Comparison of ENCODE assay signal across 9 cellular contexts in genomic region chr1:9653783-9654517, GRCh38. TPM values are rescaled to one million over a fixed set of nuclear protein-coding genes. Genes with fewer than 3 reads are reported as not detected.
DNase-seq lines count a peak whose midpoint lies in the region; ATAC-seq and TF ChIP-seq lines count a peak whose summit lies in the region.
"Had no signal": no experiment of that assay in that cellular context is flagged by ENCODE, and none has a peak within 500 bp of the region (broad histone marks: within the 10 kb centered on the region; RNA-seq: fewer than 3 reads in every experiment).

No MANE protein-coding gene starts in this region.

- peaks cover 45 to 59% of the 10 kb centered on the region in 2 donors for H3K4me1 ChIP-seq in naive thymus-derived CD4-positive, alpha-beta T cell (ENCODE audit: control insufficient read depth in 2 of 2, insufficient read depth in 2 of 2, low read length in 2 of 2)

- no peak for TF ChIP-seq CTCF in type B pancreatic cell (conservative IDR thresholded peaks at IDR 0.05)

- peak overlapping the region; percentile 79 for H3K27ac ChIP-seq in naive thymus-derived CD4-positive, alpha-beta T cell (ENCODE audit: low read depth, low read length)

- peak overlapping the region; percentile 90 for H3K4me3 Mint-ChIP-seq in activated T-cell treated with anti-CD3 and anti-CD28 coated beads, Interleukin-2, amount 50 U/mL, for 24 hours
- peak overlapping the region; percentile 90 to 99 (median 98) for H3K4me3 Mint-ChIP-seq in naive thymus-derived CD4-positive, alpha-beta T cell
- peak overlapping the region; percentile 66 for H3K4me3 Mint-ChIP-seq in type B pancreatic cell

- H3K27me3 Mint-ChIP-seq in activated T-cell treated with anti-CD3 and anti-CD28 coated beads, Interleukin-2, amount 50 U/mL, for 24 hours: no peaks in the 10 kb centered on the region
- H3K27me3 Mint-ChIP-seq in naive thymus-derived CD4-positive, alpha-beta T cell: no peaks in the 10 kb centered on the region
- H3K27me3 Mint-ChIP-seq in type B pancreatic cell: peaks cover 68% of the 10 kb centered on the region

- DNase-seq in Right ventricle myocardium inferior (ENCODE audit: missing footprints) (no peak), left ventricle myocardium superior (no peak), type B pancreatic cell (ENCODE audit: extremely low spot score, unreplicated experiment) (no peak), NCI-H2107 treated with DMSO at 0.1 percent for 48 hours (lab: John Stamatoyannopoulos, UW; ENCODE audit: unreplicated experiment) (no peak), HK-2 (ENCODE audit: unreplicated experiment) (no peak), head of caudate nucleus (no peak)
- DNase-seq in activated T-cell treated with anti-CD3 and anti-CD28 coated beads, Interleukin-2, amount 50 U/mL, for 24 hours: peak; percentile 67
- DNase-seq in naive thymus-derived CD4-positive, alpha-beta T cell: peak in 7 of 9 donors; percentile 29 to 42 (median 36)
- DNase-seq: occipital lobe had no signal

- no peaks in the 10 kb centered on the region for H3K9me3 Mint-ChIP-seq in activated T-cell treated with anti-CD3 and anti-CD28 coated beads, Interleukin-2, amount 50 U/mL, for 24 hours
- H3K9me3 Mint-ChIP-seq in naive thymus-derived CD4-positive, alpha-beta T cell: peaks cover 0 to 3% (median 0%) of the 10 kb centered on the region in 11 donors
- no peaks in the 10 kb centered on the region for H3K9me3 Mint-ChIP-seq in type B pancreatic cell

- CTCF ChIA-PET in naive thymus-derived CD4-positive, alpha-beta T cell (lab: Charles Lee): interaction anchor here (0.6 to 7.5 kb wide), 11 partner anchors 10 to 66 kb away, joined by 3 to 112 read pairs (median 7); no protein-coding TSS in a partner anchor

- intact Hi-C loops in Right ventricle myocardium inferior (cut with DNase I): no loop called here
- intact Hi-C loops in left ventricle myocardium superior (cut with micrococcal nuclease): no loop called here
- intact Hi-C loops in naive thymus-derived CD4-positive, alpha-beta T cell (cut with micrococcal nuclease): loop anchor here (1.0 to 2.0 kb wide), 4 partner anchors 15 to 75 kb away; partner anchors contain the start of gene TMEM201 (in 1 of the 2)
- intact Hi-C loops in head of caudate nucleus (cut with DNase I): no loop called here

- H3K4me1 Mint-ChIP-seq in activated T-cell treated with anti-CD3 and anti-CD28 coated beads, Interleukin-2, amount 50 U/mL, for 24 hours (ENCODE audit: low read depth): peaks cover 76% of the 10 kb centered on the region
- H3K4me1 Mint-ChIP-seq in naive thymus-derived CD4-positive, alpha-beta T cell: peaks cover 41 to 82% (median 74%) of the 10 kb centered on the region in 7 donors
- peaks cover 4% of the 10 kb centered on the region for H3K4me1 Mint-ChIP-seq in type B pancreatic cell (ENCODE audit: unreplicated experiment)

- POLR2A ChIA-PET in naive thymus-derived CD4-positive, alpha-beta T cell (lab: Charles Lee): interaction anchor here (0.6 to 9.2 kb wide), 15 partner anchors 13 to 111 kb away, joined by 3 to 439 read pairs (median 9); no protein-coding TSS in a partner anchor

- H3K27me3 ChIP-seq in naive thymus-derived CD4-positive, alpha-beta T cell (ENCODE audit: control insufficient read depth in 2 of 2, insufficient read depth in 2 of 2, low read length in 2 of 2): no peaks in the 10 kb centered on the region

- H3K4me3 ChIP-seq in naive thymus-derived CD4-positive, alpha-beta T cell (ENCODE audit: low read length): peak overlapping the region; percentile 84

- H3K9me3 ChIP-seq in naive thymus-derived CD4-positive, alpha-beta T cell (ENCODE audit: control insufficient read depth in 2 of 3, low read length in 3 of 3): no peaks in the 10 kb centered on the region

- H3K36me3 ChIP-seq in naive thymus-derived CD4-positive, alpha-beta T cell (ENCODE audit: control insufficient read depth in 2 of 3, insufficient read depth in 3 of 3, low read length in 3 of 3): peaks cover 0 to 13% (median 0%) of the 10 kb centered on the region in 3 experiments

- ATAC-seq in Right ventricle myocardium inferior: peak; percentile 33
- ATAC-seq in left ventricle myocardium superior: no peak
- ATAC-seq in naive thymus-derived CD4-positive, alpha-beta T cell: peak; percentile 14

- peaks cover 45% of the 10 kb centered on the region for H3K36me3 Mint-ChIP-seq in activated T-cell treated with anti-CD3 and anti-CD28 coated beads, Interleukin-2, amount 50 U/mL, for 24 hours (ENCODE audit: low read depth)
- H3K36me3 Mint-ChIP-seq in naive thymus-derived CD4-positive, alpha-beta T cell: peaks cover 0 to 40% (median 9%) of the 10 kb centered on the region in 5 donors
- no peaks in the 10 kb centered on the region for H3K36me3 Mint-ChIP-seq in type B pancreatic cell

- H3K27ac Mint-ChIP-seq in activated T-cell treated with anti-CD3 and anti-CD28 coated beads, Interleukin-2, amount 50 U/mL, for 24 hours: peak overlapping the region; percentile 98
- H3K27ac Mint-ChIP-seq in naive thymus-derived CD4-positive, alpha-beta T cell: peak overlapping the region; percentile 92 to 98 (median 94)
- no peak overlapping the region for H3K27ac Mint-ChIP-seq in type B pancreatic cell

RNA-seq across cellular contexts. Expression of gene PIK3CD, which starts 2.4 kb away (rescaled TPM):
- 4.1 TPM for total RNA-seq in Right ventricle myocardium inferior
- 3.4 TPM for total RNA-seq in left ventricle myocardium superior
- total RNA-seq in naive thymus-derived CD4-positive, alpha-beta T cell: 100 to 1,000 TPM; 269 to 313 (median 283) TPM
- 100 to 1,000 TPM in 1 of 2 donors, 10 to 100 TPM in 1; 74.9 to 174 TPM for polyA plus RNA-seq in naive thymus-derived CD4-positive, alpha-beta T cell
- 1.7 and 1.8 TPM in 2 replicates for total RNA-seq in type B pancreatic cell (ENCODE audit: low replicate concordance)

Comparison
In these comparisons a context has a peak if more than half of its experiments do, and no peak if none do; other contexts are left out.
1. DNase-seq: peak in activated T-cell treated with anti-CD3 and anti-CD28 coated beads, Interleukin-2, amount 50 U/mL, for 24 hours (single experiment) and naive thymus-derived CD4-positive, alpha-beta T cell (7 of 9); none in Right ventricle myocardium inferior (single experiment), left ventricle myocardium superior (single experiment), type B pancreatic cell (single experiment), NCI-H2107 treated with DMSO at 0.1 percent for 48 hours (single experiment), HK-2 (single experiment) and head of caudate nucleus (0 of 42).
2. RNA of gene PIK3CD, which starts 2.4 kb away (total RNA-seq): 269 to 313 TPM in naive thymus-derived CD4-positive, alpha-beta T cell; 4.1 TPM in Right ventricle myocardium inferior (single experiment), 3.4 TPM in left ventricle myocardium superior (single experiment) and 1.7 to 1.8 TPM in type B pancreatic cell; every median in the first group is over 10 times any median in the second.
3. intact Hi-C loops: an anchor here in naive thymus-derived CD4-positive, alpha-beta T cell (1.0 to 2.0 kb wide); none called in Right ventricle myocardium inferior, left ventricle myocardium superior and head of caudate nucleus.
4. Peak in every context shown above with its lines, with median percentiles within 50 percentile points of each other: H3K4me3 Mint-ChIP-seq.